1 cellular context compared by ENCODE assay signal in genomic region chr2:238903141-238903540, GRCh38.
TF ChIP-seq lines count a peak whose summit lies in the region.

No MANE protein-coding gene starts in this region.

TF ChIP-seq in IMR-90, 13 proteins besides CTCF, POLR2A, EP300 and RAD21:
- TF ChIP-seq, protein P1, sequence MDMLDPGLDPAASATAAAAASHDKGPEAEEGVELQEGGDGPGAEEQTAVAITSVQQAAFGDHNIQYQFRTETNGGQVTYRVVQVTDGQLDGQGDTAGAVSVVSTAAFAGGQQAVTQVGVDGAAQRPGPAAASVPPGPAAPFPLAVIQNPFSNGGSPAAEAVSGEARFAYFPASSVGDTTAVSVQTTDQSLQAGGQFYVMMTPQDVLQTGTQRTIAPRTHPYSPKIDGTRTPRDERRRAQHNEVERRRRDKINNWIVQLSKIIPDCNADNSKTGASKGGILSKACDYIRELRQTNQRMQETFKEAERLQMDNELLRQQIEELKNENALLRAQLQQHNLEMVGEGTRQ (IDR thresholded peaks at IDR 0.05; ENCODE audit: low read depth, low read length) = no peak
- TF ChIP-seq NFE2L2 (IDR thresholded peaks at IDR 0.05; ENCODE audit: low read depth, low read length) = no peak
- no peak for TF ChIP-seq MAFK (IDR thresholded peaks at IDR 0.05; ENCODE audit: low read depth, low read length)
- no peak for TF ChIP-seq ELK1 (IDR thresholded peaks at IDR 0.05; ENCODE audit: borderline replicate concordance, low read depth, low read length)
- TF ChIP-seq BHLHE40 (IDR thresholded peaks at IDR 0.05; ENCODE audit: low read depth, low read length) = no peak
- no peak for TF ChIP-seq RCOR1 (IDR thresholded peaks at IDR 0.05; ENCODE audit: insufficient replicate concordance, low read length)
- TF ChIP-seq FOS (IDR thresholded peaks at IDR 0.05; ENCODE audit: low read depth, low read length) = no peak
- no peak for TF ChIP-seq RFX5 (IDR thresholded peaks at IDR 0.05; ENCODE audit: low read depth, low read length)
- TF ChIP-seq MXI1 (IDR thresholded peaks at IDR 0.05; ENCODE audit: borderline replicate concordance, low read depth, low read length) = no peak
- TF ChIP-seq CHD1 (IDR thresholded peaks at IDR 0.05; ENCODE audit: low read depth, low read length) = no peak
